8 cellular contexts compared by ENCODE assay signal in genomic region chrX:53422915-53423268, GRCh38. TPM values are rescaled to one million over a fixed set of nuclear protein-coding genes. Genes with fewer than 3 reads are reported as not detected.
DNase-seq lines count a peak whose midpoint lies in the region; ATAC-seq, FAIRE-seq and TF ChIP-seq lines count a peak whose summit lies in the region.

No MANE protein-coding gene starts in this region.

- H3K27ac ChIP-seq in A549, result peak overlapping the region; percentile 68 to 84
- peak overlapping the region; percentile 27; the same call in 1 of the 2 replicates for H3K27ac ChIP-seq in HUES64 (ENCODE audit: low read depth, low read length)

- peaks cover 13% of the 10 kb centered on the region for H3K9me3 Mint-ChIP-seq in mesothelial cell of epicardium

- H3K4me2 ChIP-seq in A549, result peak overlapping the region; percentile 88

- peak overlapping the region; percentile 100 for H3K4me3 Mint-ChIP-seq in mesothelial cell of epicardium

- peak in 1 of 2 experiments; percentile 46; a peak in 4 of 6 replicates for ATAC-seq in A549
- ATAC-seq in GM18520 (IDR thresholded peaks at IDR 0.05; ENCODE audit: unreplicated experiment), result no peak

- TF ChIP-seq CTCF in A549 (IDR thresholded peaks at IDR 0.05) (no peak), bronchial epithelial cell (IDR thresholded peaks at IDR 0.05; ENCODE audit: insufficient read depth, low read length, severe bottlenecking) (no peak), mesothelial cell of epicardium (IDR thresholded peaks at IDR 0.05; ENCODE audit: unreplicated experiment) (no peak)

- 35% methylated on average over 13 of the region's 14 CpGs for WGBS in A549 (ENCODE audit: missing lambda C conversion rate)
- 5% methylated on average over 10 of the region's 14 CpGs for WGBS in HUES64

- H3K4me3 ChIP-seq in A549 (peak overlapping the region; percentile 65), HUES64 (ENCODE audit: low read length) (peak overlapping the region; percentile 89), bronchial epithelial cell (ENCODE audit: low read depth, low read length) (peak overlapping the region; percentile 72)

- no peak for TF ChIP-seq RAD21 in A549 (conservative IDR thresholded peaks at IDR 0.05 in 1 of 2, IDR thresholded peaks at IDR 0.05 in 1 of 2)

- TF ChIP-seq POLR2A in A549 (IDR thresholded peaks at IDR 0.05; ENCODE audit: low read length), result no peak

- H3K27me3 ChIP-seq in HUES64 (ENCODE audit: insufficient read depth, low read length) (no peaks in the 10 kb centered on the region), bronchial epithelial cell (ENCODE audit: control insufficient read depth, insufficient read depth, low read length) (no peaks in the 10 kb centered on the region)

- peaks cover 6% of the 10 kb centered on the region; the same call in 1 of the 2 replicates for H3K36me3 ChIP-seq in HUES64 (ENCODE audit: insufficient read depth, low read length)
- no peaks in the 10 kb centered on the region for H3K36me3 ChIP-seq in bronchial epithelial cell (ENCODE audit: control insufficient read depth, insufficient read depth, low read length)

- H3K9me3 ChIP-seq in A549 (no peaks in the 10 kb centered on the region), HUES64 (ENCODE audit: insufficient read depth, low read depth, low read length) (no peaks in the 10 kb centered on the region)

- H3K36me3 Mint-ChIP-seq in mesothelial cell of epicardium, result peaks cover 1% of the 10 kb centered on the region

- POLR2A ChIA-PET in A549 (lab: Yijun Ruan, JAX), result interaction anchor here (0.5 to 1.6 kb wide), 9 partner anchors 13 to 621 kb away, joined by 3 to 11 read pairs (median 3); partner anchors contain the start of gene PHF8

- H3K27me3 Mint-ChIP-seq in mesothelial cell of epicardium (ENCODE audit: low read depth), result no peaks in the 10 kb centered on the region

- FAIRE-seq in A549 (lab: Jason Lieb, UNC) (no peak), bronchial epithelial cell (lab: Jason Lieb, UNC) (no peak)

- H3K4me1 ChIP-seq in A549 (peaks cover 13% of the 10 kb centered on the region; the same call in 1 of the 3 replicates), HUES64 (ENCODE audit: insufficient read depth, low read length) (peaks cover 4% of the 10 kb centered on the region; the same call in 1 of the 2 replicates)

- peak overlapping the region; percentile 100 for H3K27ac Mint-ChIP-seq in mesothelial cell of epicardium

- TF ChIP-seq EP300 in A549 (IDR thresholded peaks at IDR 0.05), result no peak

- CTCF ChIA-PET in A549 (lab: Yijun Ruan, JAX), result interaction anchor here (0.5 to 3.8 kb wide), 9 partner anchors 10 to 155 kb away, joined by 3 to 18 read pairs (median 4); no protein-coding TSS in a partner anchor

- H3K9ac ChIP-seq in HUES64 (ENCODE audit: low read depth, low read length), result peak overlapping the region; percentile 49

- DNase-seq in A549 (ENCODE audit: low read depth in 1 of 2, low spot score in 1 of 2) (no peak), bronchial epithelial cell (ENCODE audit: low read depth) (no peak), mesothelial cell of epicardium (ENCODE audit: low spot score in 2 of 2, unreplicated experiment in 2 of 2) (no peak), glomerular visceral epithelial cell (ENCODE audit: extremely low spot score) (no peak), medulla oblongata (ENCODE audit: extremely low spot score) (no peak), C1 segment of cervical spinal cord (lab: John Stamatoyannopoulos, UW) (no peak)

- H3K4me1 Mint-ChIP-seq in mesothelial cell of epicardium, result peaks cover 14% of the 10 kb centered on the region

TF ChIP-seq in A549, 52 proteins besides CTCF, POLR2A, EP300 and RAD21:
- no peak for TF ChIP-seq HOXB13 (CRISPR knock-in tag; IDR thresholded peaks at IDR 0.05; ENCODE audit: low read depth)
- no peak for TF ChIP-seq RARB (CRISPR knock-in tag; IDR thresholded peaks at IDR 0.05)
- TF ChIP-seq ZFP36 (IDR thresholded peaks at IDR 0.05; ENCODE audit: borderline replicate concordance, partially characterized antibody), result no peak
- TF ChIP-seq HEYL (CRISPR knock-in tag; IDR thresholded peaks at IDR 0.05), result no peak

RNA-seq across cellular contexts. Expression of gene RIBC1, which starts 0.2 kb away (rescaled TPM):
- 0.52 and 0.73 TPM in 2 replicates for polyA plus RNA-seq in A549 (2011; rRNA removed)
- polyA plus RNA-seq in A549 (2012; cell fraction: cytosol; rRNA removed), result 0.24 and 0.29 TPM in 2 replicates
- 0.36 and 0.40 TPM in 2 replicates for polyA plus RNA-seq in A549 (2012; cell fraction: nucleus; rRNA removed)
- polyA plus RNA-seq in A549 (2017; fragmentation: RNase III; extraction: RNeasy Plus Mini Kit Qiagen cat#74134 plus additional on column Dnase treatment), result 0.96 to 1.5 TPM (median 1.1 TPM) in 3 replicates
- 0.29 and 0.68 TPM in 2 replicates for polyA minus RNA-seq in A549 (2011; rRNA and poly(A)+ RNA removed)
- polyA plus RNA-seq in HUES64 (2013, experiment 1 of 2), result 0.85 TPM
- 1.1 TPM for polyA plus RNA-seq in HUES64 (2013, experiment 2 of 2)
- total RNA-seq in bronchial epithelial cell, result 0.26 and 1.0 TPM in 2 replicates
- total RNA-seq in mesothelial cell of epicardium, result 1.2 to 2.0 TPM (median 1.7 TPM) in 3 replicates

RNA-seq across cellular contexts. Expression of gene SMC1A, which starts 0.4 kb away (rescaled TPM):
- polyA plus RNA-seq in A549 (2011; rRNA removed) (85.4 and 100 TPM in 2 replicates), A549 (2017; fragmentation: RNase III; extraction: RNeasy Plus Mini Kit Qiagen cat#74134 plus additional on column Dnase treatment) (72.1 to 79.4 TPM (median 76.7 TPM) in 3 replicates)
- 46.2 and 48.1 TPM in 2 replicates for polyA plus RNA-seq in A549 (2012; cell fraction: cytosol; rRNA removed)
- 55.1 and 84.6 TPM in 2 replicates for polyA plus RNA-seq in A549 (2012; cell fraction: nucleus; rRNA removed)
- polyA minus RNA-seq in A549 (2011; rRNA and poly(A)+ RNA removed), result 76.7 and 87.6 TPM in 2 replicates
- 55.5 TPM for polyA plus RNA-seq in HUES64 (2013, experiment 1 of 2)
- 72.0 TPM for polyA plus RNA-seq in HUES64 (2013, experiment 2 of 2)
- total RNA-seq in bronchial epithelial cell (9.0 and 15.0 TPM in 2 replicates), mesothelial cell of epicardium (58.2 to 66.2 TPM (median 65.1 TPM) in 3 replicates)

RNA-seq across cellular contexts. Expression of gene HSD17B10, which starts 11.3 kb away (rescaled TPM):
- polyA plus RNA-seq in A549 (2011; rRNA removed), result 139 and 155 TPM in 2 replicates
- polyA plus RNA-seq in A549 (2012; cell fraction: cytosol; rRNA removed), result 268 and 301 TPM in 2 replicates
- 255 and 270 TPM in 2 replicates for polyA plus RNA-seq in A549 (2012; cell fraction: nucleus; rRNA removed)
- polyA plus RNA-seq in A549 (2017; fragmentation: RNase III; extraction: RNeasy Plus Mini Kit Qiagen cat#74134 plus additional on column Dnase treatment), result 147 to 153 TPM (median 149 TPM) in 3 replicates
- 81.2 and 115 TPM in 2 replicates for polyA minus RNA-seq in A549 (2011; rRNA and poly(A)+ RNA removed)
- polyA plus RNA-seq in HUES64 (2013, experiment 1 of 2), result 95.6 TPM
- polyA plus RNA-seq in HUES64 (2013, experiment 2 of 2), result 84.1 TPM
- 70.0 and 75.9 TPM in 2 replicates for total RNA-seq in bronchial epithelial cell
- 65.8 to 70.1 TPM (median 68.6 TPM) in 3 replicates for total RNA-seq in mesothelial cell of epicardium
